27 cellular contexts compared by ENCODE assay signal in the genomic region with DNA sequence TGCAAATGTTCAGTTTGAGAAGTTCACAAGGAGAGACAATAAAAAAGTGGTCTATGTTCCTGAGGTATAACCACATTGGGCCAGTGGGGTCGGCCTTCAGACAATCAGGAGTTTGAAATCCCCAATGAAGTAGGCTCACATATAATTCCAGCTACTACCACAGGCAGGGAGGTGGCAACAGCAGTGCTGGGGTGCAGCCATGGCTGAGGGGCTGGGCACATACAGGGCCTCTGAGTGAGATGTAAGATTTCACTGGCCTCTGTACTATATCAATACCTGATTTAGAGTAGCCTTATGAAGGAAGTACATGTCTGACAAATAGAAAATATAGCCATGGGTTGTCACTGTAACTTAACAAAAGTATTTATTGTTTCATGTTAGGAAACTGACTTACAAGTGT.
"Had no signal": no experiment of that assay in that cellular context is flagged by ENCODE, and none has a peak within 500 bp of the region (broad histone marks: within the 10 kb centered on the region; RNA-seq: fewer than 3 reads in every experiment).

No MANE protein-coding gene starts in this region.

- ATAC-seq: natural killer cell treated with Interleukin-12 subunit alpha and Interleukin-12 subunit beta and Interleukin-15 and Interleukin-18, amount 100 ng/mL, for 72 hours; psoas muscle; right cardiac atrium; right lobe of liver; stimulated activated effector memory CD8-positive, alpha-beta T cell treated with anti-CD3 and anti-CD28 coated beads, Interleukin-12 subunit alpha, Interleukin-12 subunit beta, amount 100 ng/mL, for 72 hours; stimulated activated naive B cell treated with anti-CD40 and anti-IgM and Interleukin-4, amounts not matched to agents 10 μg/mL and 1 μg/mL and 100 μg/mL, for 72 hours had no signal

- H3K27me3 Mint-ChIP-seq: natural killer cell treated with Interleukin-12 subunit alpha and Interleukin-12 subunit beta and Interleukin-15 and Interleukin-18, amount 100 ng/mL, for 72 hours; progenitor cell of endocrine pancreas; stimulated activated naive B cell treated with anti-CD40 and anti-IgM and Interleukin-4, amounts not matched to agents 10 μg/mL and 1 μg/mL and 100 μg/mL, for 72 hours; stimulated activated naive CD8-positive, alpha-beta T cell treated with anti-CD3 and anti-CD28 coated beads, Interleukin-15, Interleukin-2, amounts not matched to agents 100 ng/mL and 50 ng/mL, for 24 hours had no signal

- H3K36me3 ChIP-seq: ovary, right lobe of liver, sigmoid colon, stomach, thoracic aorta, thyroid gland, tibial nerve, upper lobe of left lung, vagina had no signal

- H3K79me2 ChIP-seq: parathyroid adenoma had no signal

- H3K9me3 ChIP-seq: ovary, psoas muscle, right lobe of liver, sigmoid colon, stomach, thoracic aorta, thyroid gland, tibial nerve, upper lobe of left lung, vagina had no signal

- H3K4me1 Mint-ChIP-seq: nephron progenitor cell; neural crest cell; stimulated activated effector memory CD8-positive, alpha-beta T cell treated with anti-CD3 and anti-CD28 coated beads, Interleukin-12 subunit alpha, Interleukin-12 subunit beta, amount 100 ng/mL, for 72 hours; stimulated activated naive B cell treated with anti-CD40 and anti-IgM and Interleukin-4, amounts not matched to agents 10 μg/mL and 1 μg/mL and 100 μg/mL, for 72 hours had no signal

- H3K9ac ChIP-seq: parathyroid adenoma had no signal

- DNase-seq: nephron progenitor cell; occipital lobe; ovary; psoas muscle; right cardiac atrium; right lobe of liver; sigmoid colon; small intestine; stimulated activated CD4-positive, alpha-beta T cell treated with anti-CD3 and anti-CD28 coated beads, Interleukin-15, amount 100 ng/mL, for 24 hours; stimulated activated CD4-positive, alpha-beta T cell treated with anti-CD3 and anti-CD28 coated beads, Interleukin-2, amount 100 ng/mL, for 24 hours; stimulated activated CD4-positive, alpha-beta T cell treated with anti-CD3 and anti-CD28 coated beads, Interleukin-2, amount 100 ng/mL, for 48 hours; stimulated activated CD4-positive, alpha-beta T cell treated with anti-CD3 and anti-CD28 coated beads, Interleukin-4, amount 100 ng/mL, for 24 hours; stimulated activated naive B cell treated with anti-CD40 and anti-IgM and Interleukin-4, amounts not matched to agents 10 μg/mL and 1 μg/mL and 100 μg/mL, for 72 hours; stimulated activated naive CD4-positive, alpha-beta T cell treated with Interleukin-2 at 50 U/mL for 16 hours; stomach; thyroid gland; upper lobe of left lung had no signal

- H3K9me3 Mint-ChIP-seq: natural killer cell treated with Interleukin-12 subunit alpha and Interleukin-12 subunit beta and Interleukin-15 and Interleukin-18, amount 100 ng/mL, for 72 hours; nephron progenitor cell; stimulated activated effector memory CD8-positive, alpha-beta T cell treated with anti-CD3 and anti-CD28 coated beads, Interleukin-12 subunit alpha, Interleukin-12 subunit beta, amount 100 ng/mL, for 72 hours; stimulated activated naive B cell treated with anti-CD40 and anti-IgM and Interleukin-4, amounts not matched to agents 10 μg/mL and 1 μg/mL and 100 μg/mL, for 72 hours; stimulated activated naive CD8-positive, alpha-beta T cell treated with anti-CD3 and anti-CD28 coated beads, Interleukin-15, Interleukin-2, amounts not matched to agents 100 ng/mL and 50 ng/mL, for 24 hours had no signal

- H3K36me3 Mint-ChIP-seq: stimulated activated effector memory CD8-positive, alpha-beta T cell treated with anti-CD3 and anti-CD28 coated beads, Interleukin-12 subunit alpha, Interleukin-12 subunit beta, amount 100 ng/mL, for 72 hours had no signal

- H3K27ac Mint-ChIP-seq: natural killer cell treated with Interleukin-12 subunit alpha and Interleukin-12 subunit beta and Interleukin-15 and Interleukin-18, amount 100 ng/mL, for 72 hours; nephron progenitor cell; progenitor cell of endocrine pancreas; stimulated activated effector memory CD8-positive, alpha-beta T cell treated with anti-CD3 and anti-CD28 coated beads, Interleukin-12 subunit alpha, Interleukin-12 subunit beta, amount 100 ng/mL, for 72 hours; stimulated activated naive B cell treated with anti-CD40 and anti-IgM and Interleukin-4, amounts not matched to agents 10 μg/mL and 1 μg/mL and 100 μg/mL, for 72 hours; stimulated activated naive CD8-positive, alpha-beta T cell treated with anti-CD3 and anti-CD28 coated beads, Interleukin-15, Interleukin-2, amounts not matched to agents 100 ng/mL and 50 ng/mL, for 24 hours had no signal

- H3K4me3 ChIP-seq: ovary, psoas muscle, right lobe of liver, sigmoid colon, stomach, thoracic aorta, thyroid gland, tibial nerve, upper lobe of left lung, vagina had no signal

- H3K27me3 ChIP-seq: ovary, right lobe of liver, sigmoid colon, stomach, thyroid gland, tibial nerve, upper lobe of left lung, vagina had no signal

- H3K27ac ChIP-seq: ovary, parathyroid adenoma, psoas muscle, right lobe of liver, sigmoid colon, stomach, thoracic aorta, thyroid gland, tibial nerve, upper lobe of left lung, vagina had no signal

- H3K4me3 Mint-ChIP-seq: natural killer cell treated with Interleukin-12 subunit alpha and Interleukin-12 subunit beta and Interleukin-15 and Interleukin-18, amount 100 ng/mL, for 72 hours; nephron progenitor cell; neural crest cell; stimulated activated effector memory CD8-positive, alpha-beta T cell treated with anti-CD3 and anti-CD28 coated beads, Interleukin-12 subunit alpha, Interleukin-12 subunit beta, amount 100 ng/mL, for 72 hours; stimulated activated naive B cell treated with anti-CD40 and anti-IgM and Interleukin-4, amounts not matched to agents 10 μg/mL and 1 μg/mL and 100 μg/mL, for 72 hours; stimulated activated naive CD8-positive, alpha-beta T cell treated with anti-CD3 and anti-CD28 coated beads, Interleukin-15, Interleukin-2, amounts not matched to agents 100 ng/mL and 50 ng/mL, for 24 hours had no signal

- H3K4me1 ChIP-seq: right lobe of liver, thyroid gland, vagina had no signal

- FAIRE-seq: small intestine, urothelium cell line had no signal
